In genomic region chr7:46547044-46547443, GRCh38 we compare ENCODE assay signal across 18 cellular contexts.
DNase-seq lines count a peak whose midpoint lies in the region; ATAC-seq, FAIRE-seq and TF ChIP-seq lines count a peak whose summit lies in the region.
"Had no signal": no experiment of that assay in that cellular context is flagged by ENCODE, and none has a peak within 500 bp of the region (broad histone marks: within the 10 kb centered on the region; RNA-seq: fewer than 3 reads in every experiment).

No MANE protein-coding gene starts in this region.

- H3K79me2 ChIP-seq in H9 (ENCODE audit: insufficient read depth, low read length) = no peaks in the 10 kb centered on the region

- no peak overlapping the region for H3K4ac ChIP-seq in H9 (ENCODE audit: low read depth, low read length)

- H3K9me3 ChIP-seq in breast epithelium (no peaks in the 10 kb centered on the region), Peyer's patch (no peaks in the 10 kb centered on the region), H9 (ENCODE audit: control insufficient read depth, low read depth, low read length) (no peaks in the 10 kb centered on the region)
- H3K9me3 ChIP-seq: BLaER1 had no signal

- H2BK15ac ChIP-seq in H9 (ENCODE audit: low read depth, low read length) = no peak overlapping the region

- intact Hi-C loops in MCF 10A (cut with micrococcal nuclease) (no loop called here), breast epithelium (cut with DNase I; ENCODE audit: low total_unique reads) (no loop called here), left colon (cut with DNase I, micrococcal nuclease) (no loop called here)

- H2AK5ac ChIP-seq in H9 (ENCODE audit: insufficient read length, low read length) = no peak overlapping the region

- no peak overlapping the region for H4K91ac ChIP-seq in H9 (ENCODE audit: insufficient read length, low read depth, low read length)

- H3K79me1 ChIP-seq in H9 (ENCODE audit: insufficient read depth, low read depth, low read length, poor library complexity, severe bottlenecking) = no peaks in the 10 kb centered on the region

- H4K8ac ChIP-seq in H9 (replicated peaks; ENCODE audit: insufficient read length, low read depth, low read length) = no peak overlapping the region

- no peak overlapping the region for H2AFZ ChIP-seq in H9 (ENCODE audit: low read length)

- H3K4me1 ChIP-seq in breast epithelium = no peaks in the 10 kb centered on the region
- no peaks in the 10 kb centered on the region for H3K4me1 ChIP-seq in Peyer's patch
- no peaks in the 10 kb centered on the region for H3K4me1 ChIP-seq in H9 (ENCODE audit: insufficient read depth, low read length)
- H3K4me1 ChIP-seq: BLaER1 had no signal

- H3K4me3 ChIP-seq in breast epithelium = no peak overlapping the region
- no peak overlapping the region for H3K4me3 ChIP-seq in bronchial epithelial cell (ENCODE audit: low read depth, low read length)
- no peak overlapping the region for H3K4me3 ChIP-seq in Peyer's patch
- H3K4me3 ChIP-seq: BLaER1, K562 had no signal

- no peak overlapping the region for H4K5ac ChIP-seq in H9 (ENCODE audit: insufficient read length, low read depth, low read length)

- H3K18ac ChIP-seq in H9 (ENCODE audit: insufficient read length, low read depth, low read length) = no peak overlapping the region

- H3K4me2 ChIP-seq in H9 (ENCODE audit: insufficient read depth, insufficient read length, low read length) = no peak overlapping the region
- H3K4me2 ChIP-seq: BLaER1 had no signal

- H2BK12ac ChIP-seq in H9 (ENCODE audit: insufficient read length, low read depth, low read length) = no peak overlapping the region

- H3K23ac ChIP-seq in H9 (ENCODE audit: insufficient read length, low read depth, low read length) = no peak overlapping the region

- CTCF ChIA-PET in MCF 10A (lab: Yijun Ruan, JAX) = no interaction called here

- H3K36me3 Mint-ChIP-seq in MCF 10A (ENCODE audit: insufficient read depth, unreplicated experiment) (no peaks in the 10 kb centered on the region), H9 (ENCODE audit: insufficient read depth in 1 of 3, low read depth in 3 of 3) (no peaks in the 10 kb centered on the region)
- H3K36me3 Mint-ChIP-seq in activated T-cell treated with anti-CD3 and anti-CD28 coated beads, Interleukin-2, amount 50 U/mL, for 4 hours (ENCODE audit: insufficient read depth) = no peaks in the 10 kb centered on the region

- peak; percentile 27 for ATAC-seq in left colon
- no peak for ATAC-seq in activated T-cell treated with anti-CD3 and anti-CD28 coated beads, Interleukin-2, amount 50 U/mL, for 4 hours
- ATAC-seq: K562 had no signal

- POLR2A ChIA-PET in MCF 10A (lab: Yijun Ruan, JAX) = interaction anchor here (0.5 to 1.6 kb wide), 2 partner anchors 12 to 195 kb away, joined by 3 to 5 read pairs; no protein-coding TSS in a partner anchor

- H3K56ac ChIP-seq in H9 (ENCODE audit: insufficient read length, low read depth, low read length) = no peak overlapping the region

- H3K27me3 ChIP-seq in breast epithelium (no peaks in the 10 kb centered on the region), bronchial epithelial cell (ENCODE audit: control insufficient read depth, insufficient read depth, low read length) (no peaks in the 10 kb centered on the region), Peyer's patch (no peaks in the 10 kb centered on the region), H9 (ENCODE audit: insufficient read depth, low read length) (no peaks in the 10 kb centered on the region)
- H3K27me3 ChIP-seq: BLaER1 had no signal

- no peak overlapping the region for H3K9ac ChIP-seq in H9 (ENCODE audit: extremely low read depth, insufficient read length, low read length)
- H3K9ac ChIP-seq: BLaER1 had no signal

- H3K9me3 Mint-ChIP-seq in MCF 10A (ENCODE audit: unreplicated experiment) = no peaks in the 10 kb centered on the region
- no peaks in the 10 kb centered on the region for H3K9me3 Mint-ChIP-seq in activated T-cell treated with anti-CD3 and anti-CD28 coated beads, Interleukin-2, amount 50 U/mL, for 4 hours
- no peaks in the 10 kb centered on the region for H3K9me3 Mint-ChIP-seq in H9

- H3K27ac Mint-ChIP-seq in MCF 10A (ENCODE audit: low read depth, unreplicated experiment) (peak overlapping the region; percentile 70), H9 (no peak overlapping the region)

- no peak for FAIRE-seq in bronchial epithelial cell (lab: Jason Lieb, UNC)
- FAIRE-seq: D721Med, GM19239, K562 had no signal

- no peak overlapping the region for H2BK20ac ChIP-seq in H9 (ENCODE audit: low read depth, low read length, poor library complexity, severe bottlenecking)

- no peak overlapping the region for H2BK5ac ChIP-seq in H9 (ENCODE audit: insufficient read length, low read length)

- BruUV-seq in MCF 10A (replicated peaks; lab: Mats Ljungman, UMichigan) = no TSS peak

- no peaks in the 10 kb centered on the region for H4K20me1 ChIP-seq in H9 (ENCODE audit: control insufficient read depth, insufficient read depth, insufficient read length)
- H4K20me1 ChIP-seq: BLaER1 had no signal

- H3K23me2 ChIP-seq in H9 (ENCODE audit: insufficient read length, low read depth, low read length, poor library complexity, severe bottlenecking) = no peaks in the 10 kb centered on the region

- no peak for DNase-seq in MCF 10A (ENCODE audit: unreplicated experiment)
- DNase-seq in breast epithelium (ENCODE audit: low spot score in 2 of 2) = no peak
- peak; percentile 72 for DNase-seq in bronchial epithelial cell (ENCODE audit: low read depth)
- no peak for DNase-seq in left colon
- DNase-seq in activated T-cell treated with anti-CD3 and anti-CD28 coated beads, Interleukin-2, amount 50 U/mL, for 4 hours = no peak
- no peak for DNase-seq in Peyer's patch
- no peak for DNase-seq in H9
- DNase-seq: AML-193, DMS153, DND-41, GDM1, GOT3, HCEC 1CT had no signal

- no peak overlapping the region for H3T11ph ChIP-seq in H9 (ENCODE audit: low read length)

- peaks cover 23% of the 10 kb centered on the region for H3K4me1 Mint-ChIP-seq in MCF 10A (ENCODE audit: insufficient read depth, unreplicated experiment)
- no peaks in the 10 kb centered on the region for H3K4me1 Mint-ChIP-seq in activated T-cell treated with anti-CD3 and anti-CD28 coated beads, Interleukin-2, amount 50 U/mL, for 4 hours (ENCODE audit: low read depth)
- peaks cover 7 to 10% of the 10 kb centered on the region in 2 experiments for H3K4me1 Mint-ChIP-seq in H9

- H3K4me3 Mint-ChIP-seq in MCF 10A (ENCODE audit: unreplicated experiment) = no peak overlapping the region
- no peak overlapping the region for H3K4me3 Mint-ChIP-seq in activated T-cell treated with anti-CD3 and anti-CD28 coated beads, Interleukin-2, amount 50 U/mL, for 4 hours
- no peak overlapping the region for H3K4me3 Mint-ChIP-seq in H9

- H3K27ac ChIP-seq in breast epithelium = no peak overlapping the region
- H3K27ac ChIP-seq in Peyer's patch = no peak overlapping the region
- no peak overlapping the region for H3K27ac ChIP-seq in H9 (ENCODE audit: insufficient read length, low read depth, low read length)
- H3K27ac ChIP-seq: 22Rv1, BLaER1 had no signal

- H3K14ac ChIP-seq in H9 (ENCODE audit: insufficient read depth, low read length) = no peak overlapping the region

- H3K27me3 Mint-ChIP-seq in MCF 10A (ENCODE audit: insufficient read depth, unreplicated experiment) = no peaks in the 10 kb centered on the region
- no peaks in the 10 kb centered on the region for H3K27me3 Mint-ChIP-seq in activated T-cell treated with anti-CD3 and anti-CD28 coated beads, Interleukin-2, amount 50 U/mL, for 4 hours (ENCODE audit: low read depth)
- H3K27me3 Mint-ChIP-seq in H9 (ENCODE audit: low read depth) = no peaks in the 10 kb centered on the region

- TF ChIP-seq CTCF in MCF 10A (IDR thresholded peaks at IDR 0.05; ENCODE audit: unreplicated experiment) = no peak
- no peak for TF ChIP-seq CTCF in breast epithelium (IDR thresholded peaks at IDR 0.05)
- TF ChIP-seq CTCF in bronchial epithelial cell (IDR thresholded peaks at IDR 0.05; ENCODE audit: insufficient read depth, low read length, severe bottlenecking) = no peak
- TF ChIP-seq CTCF in Peyer's patch (IDR thresholded peaks at IDR 0.05) = no peak
- TF ChIP-seq CTCF in H9 (conservative IDR thresholded peaks at IDR 0.05) = no peak

- TF ChIP-seq POLR2A in breast epithelium (IDR thresholded peaks at IDR 0.05) (no peak), Peyer's patch (IDR thresholded peaks at IDR 0.05) (no peak)

- no peak overlapping the region for H2BK120ac ChIP-seq in H9 (ENCODE audit: low read depth, low read length, poor library complexity, severe bottlenecking)

- H3K36me3 ChIP-seq in breast epithelium (no peaks in the 10 kb centered on the region), bronchial epithelial cell (ENCODE audit: control insufficient read depth, insufficient read depth, low read length) (no peaks in the 10 kb centered on the region), Peyer's patch (no peaks in the 10 kb centered on the region)
- H3K36me3 ChIP-seq: BLaER1 had no signal
